Comparison of ENCODE assay signal across 17 cellular contexts in the genomic region with DNA sequence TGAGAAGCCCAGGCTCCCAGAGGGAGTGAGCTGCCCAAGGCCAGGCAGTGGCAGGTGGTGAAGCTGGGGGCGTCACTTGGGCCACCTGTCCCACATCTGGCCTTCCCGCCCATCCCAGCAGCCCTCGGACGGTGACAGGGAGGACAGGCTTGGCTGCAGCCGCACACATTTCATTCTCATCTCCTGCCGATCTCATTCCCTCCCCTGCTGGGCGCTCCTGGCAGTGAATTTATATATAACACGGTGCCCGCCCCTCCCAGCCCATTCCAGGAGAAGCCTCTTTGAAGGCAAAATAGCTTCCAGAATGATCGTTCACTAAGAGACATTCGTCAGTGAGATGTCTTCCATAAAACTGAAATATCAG.
DNase-seq lines count a peak whose midpoint lies in the region; ATAC-seq and TF ChIP-seq lines count a peak whose summit lies in the region.
"Had no signal": no experiment of that assay in that cellular context is flagged by ENCODE, and none has a peak within 500 bp of the region (broad histone marks: within the 10 kb centered on the region; RNA-seq: fewer than 3 reads in every experiment).

No MANE protein-coding gene starts in this region.

- H3K4me1 ChIP-seq in foreskin keratinocyte = no peaks in the 10 kb centered on the region

- H3K36me3 Mint-ChIP-seq in activated CD8-positive, alpha-beta T cell treated with anti-CD3 and anti-CD28 coated beads, Interleukin-2, amount 10 ng/mL, durations not matched to agents 7 days and 5 days (ENCODE audit: low read depth) = no peaks in the 10 kb centered on the region
- H3K36me3 Mint-ChIP-seq in activated CD8-positive, alpha-beta T cell treated with anti-CD3 and anti-CD28 coated beads for 36 hours (ENCODE audit: low read depth) = no peaks in the 10 kb centered on the region
- no peaks in the 10 kb centered on the region for H3K36me3 Mint-ChIP-seq in osteocyte (ENCODE audit: unreplicated experiment)
- no peaks in the 10 kb centered on the region for H3K36me3 Mint-ChIP-seq in activated T-helper 1 cell treated with anti-CD3 and anti-CD28 coated beads, Interleukin-12 subunit alpha, Interleukin-12 subunit beta, Interleukin-2, Interleukin-4 antibody, amounts not matched to agents 30 ng/mL and 10 ng/mL and 1 ng/mL, durations not matched to agents 14 hours and 24 hours and 36 hours (ENCODE audit: low read depth)
- H3K36me3 Mint-ChIP-seq: CD8-positive, alpha-beta memory T cell had no signal

- H3K4me3 Mint-ChIP-seq in activated CD8-positive, alpha-beta T cell treated with anti-CD3 and anti-CD28 coated beads, Interleukin-2, amount 10 ng/mL, durations not matched to agents 7 days and 5 days = no peak overlapping the region
- H3K4me3 Mint-ChIP-seq in activated CD8-positive, alpha-beta T cell treated with anti-CD3 and anti-CD28 coated beads for 36 hours = no peak overlapping the region
- H3K4me3 Mint-ChIP-seq in osteocyte (ENCODE audit: unreplicated experiment) = no peak overlapping the region
- H3K4me3 Mint-ChIP-seq in activated T-helper 1 cell treated with anti-CD3 and anti-CD28 coated beads, Interleukin-12 subunit alpha, Interleukin-12 subunit beta, Interleukin-2, Interleukin-4 antibody, amounts not matched to agents 30 ng/mL and 10 ng/mL and 1 ng/mL, durations not matched to agents 14 hours and 24 hours and 36 hours = no peak overlapping the region
- H3K4me3 Mint-ChIP-seq: CD8-positive, alpha-beta memory T cell had no signal

- H3K9me3 Mint-ChIP-seq in activated CD8-positive, alpha-beta T cell treated with anti-CD3 and anti-CD28 coated beads, Interleukin-2, amount 10 ng/mL, durations not matched to agents 7 days and 5 days (ENCODE audit: insufficient read depth) = no peaks in the 10 kb centered on the region
- no peaks in the 10 kb centered on the region for H3K9me3 Mint-ChIP-seq in activated CD8-positive, alpha-beta T cell treated with anti-CD3 and anti-CD28 coated beads for 36 hours
- H3K9me3 Mint-ChIP-seq in osteocyte (ENCODE audit: unreplicated experiment) = peaks cover 15% of the 10 kb centered on the region
- H3K9me3 Mint-ChIP-seq in activated T-helper 1 cell treated with anti-CD3 and anti-CD28 coated beads, Interleukin-12 subunit alpha, Interleukin-12 subunit beta, Interleukin-2, Interleukin-4 antibody, amounts not matched to agents 30 ng/mL and 10 ng/mL and 1 ng/mL, durations not matched to agents 14 hours and 24 hours and 36 hours = no peaks in the 10 kb centered on the region

- no peak for ATAC-seq in activated CD8-positive, alpha-beta T cell treated with anti-CD3 and anti-CD28 coated beads, Interleukin-2, amount 10 ng/mL, durations not matched to agents 7 days and 5 days
- no peak for ATAC-seq in activated CD8-positive, alpha-beta T cell treated with anti-CD3 and anti-CD28 coated beads for 36 hours
- no peak for ATAC-seq in foreskin keratinocyte

- in situ Hi-C loops in GM13976 (cut with MboI; ENCODE audit: low sequenced_read_pairs, unreplicated experiment) = no loop called here

- intact Hi-C loops in activated CD8-positive, alpha-beta T cell treated with anti-CD3 and anti-CD28 coated beads for 36 hours (cut with micrococcal nuclease) = no loop called here
- intact Hi-C loops in activated T-helper 1 cell treated with anti-CD3 and anti-CD28 coated beads, Interleukin-12 subunit alpha, Interleukin-12 subunit beta, Interleukin-2, Interleukin-4 antibody, amounts not matched to agents 30 ng/mL and 10 ng/mL and 1 ng/mL, durations not matched to agents 14 hours and 24 hours and 36 hours (cut with micrococcal nuclease) = no loop called here

- POLR2A ChIA-PET in activated CD8-positive, alpha-beta T cell treated with anti-CD3 and anti-CD28 coated beads, Interleukin-2, amount 10 ng/mL, durations not matched to agents 7 days and 5 days (lab: Charles Lee) = no interaction called here
- POLR2A ChIA-PET in activated CD8-positive, alpha-beta T cell treated with anti-CD3 and anti-CD28 coated beads for 36 hours (lab: Charles Lee) = no interaction called here

- no peak overlapping the region for H3K27ac Mint-ChIP-seq in activated CD8-positive, alpha-beta T cell treated with anti-CD3 and anti-CD28 coated beads, Interleukin-2, amount 10 ng/mL, durations not matched to agents 7 days and 5 days
- H3K27ac Mint-ChIP-seq in activated CD8-positive, alpha-beta T cell treated with anti-CD3 and anti-CD28 coated beads for 36 hours = no peak overlapping the region
- no peak overlapping the region for H3K27ac Mint-ChIP-seq in osteocyte (ENCODE audit: unreplicated experiment)
- H3K27ac Mint-ChIP-seq in activated T-helper 1 cell treated with anti-CD3 and anti-CD28 coated beads, Interleukin-12 subunit alpha, Interleukin-12 subunit beta, Interleukin-2, Interleukin-4 antibody, amounts not matched to agents 30 ng/mL and 10 ng/mL and 1 ng/mL, durations not matched to agents 14 hours and 24 hours and 36 hours = no peak overlapping the region
- H3K27ac Mint-ChIP-seq: CD8-positive, alpha-beta memory T cell had no signal

- TF ChIP-seq CTCF in activated CD8-positive, alpha-beta T cell treated with anti-CD3 and anti-CD28 coated beads for 36 hours (IDR thresholded peaks at IDR 0.05) = no peak
- TF ChIP-seq CTCF in GM13976 (IDR thresholded peaks at IDR 0.05; ENCODE audit: borderline replicate concordance, control extremely low read depth, extremely low read depth, insufficient read depth, missing control alignments) = no peak
- TF ChIP-seq CTCF in osteocyte (IDR thresholded peaks at IDR 0.05) = no peak
- no peak for TF ChIP-seq CTCF in foreskin keratinocyte (conservative IDR thresholded peaks at IDR 0.05)

- no peaks in the 10 kb centered on the region for H3K27me3 Mint-ChIP-seq in activated CD8-positive, alpha-beta T cell treated with anti-CD3 and anti-CD28 coated beads, Interleukin-2, amount 10 ng/mL, durations not matched to agents 7 days and 5 days (ENCODE audit: low read depth)
- H3K27me3 Mint-ChIP-seq in activated CD8-positive, alpha-beta T cell treated with anti-CD3 and anti-CD28 coated beads for 36 hours = peaks cover 4% of the 10 kb centered on the region
- no peaks in the 10 kb centered on the region for H3K27me3 Mint-ChIP-seq in osteocyte (ENCODE audit: unreplicated experiment)
- no peaks in the 10 kb centered on the region for H3K27me3 Mint-ChIP-seq in activated T-helper 1 cell treated with anti-CD3 and anti-CD28 coated beads, Interleukin-12 subunit alpha, Interleukin-12 subunit beta, Interleukin-2, Interleukin-4 antibody, amounts not matched to agents 30 ng/mL and 10 ng/mL and 1 ng/mL, durations not matched to agents 14 hours and 24 hours and 36 hours (ENCODE audit: insufficient read depth)

- no peaks in the 10 kb centered on the region for H3K27me3 ChIP-seq in foreskin keratinocyte

- CTCF ChIA-PET in activated CD8-positive, alpha-beta T cell treated with anti-CD3 and anti-CD28 coated beads, Interleukin-2, amount 10 ng/mL, durations not matched to agents 7 days and 5 days (lab: Charles Lee) = no interaction called here
- CTCF ChIA-PET in activated CD8-positive, alpha-beta T cell treated with anti-CD3 and anti-CD28 coated beads for 36 hours (lab: Charles Lee) = no interaction called here

- H3K27ac ChIP-seq in foreskin keratinocyte = no peak overlapping the region

- no peaks in the 10 kb centered on the region for H3K4me1 Mint-ChIP-seq in activated CD8-positive, alpha-beta T cell treated with anti-CD3 and anti-CD28 coated beads, Interleukin-2, amount 10 ng/mL, durations not matched to agents 7 days and 5 days (ENCODE audit: low read depth)
- H3K4me1 Mint-ChIP-seq in activated CD8-positive, alpha-beta T cell treated with anti-CD3 and anti-CD28 coated beads for 36 hours (ENCODE audit: low read depth) = no peaks in the 10 kb centered on the region
- H3K4me1 Mint-ChIP-seq in osteocyte (ENCODE audit: unreplicated experiment) = no peaks in the 10 kb centered on the region
- H3K4me1 Mint-ChIP-seq in activated T-helper 1 cell treated with anti-CD3 and anti-CD28 coated beads, Interleukin-12 subunit alpha, Interleukin-12 subunit beta, Interleukin-2, Interleukin-4 antibody, amounts not matched to agents 30 ng/mL and 10 ng/mL and 1 ng/mL, durations not matched to agents 14 hours and 24 hours and 36 hours (ENCODE audit: low read depth) = no peaks in the 10 kb centered on the region
- H3K4me1 Mint-ChIP-seq: CD8-positive, alpha-beta memory T cell had no signal

- peak; percentile 5 for DNase-seq in activated CD8-positive, alpha-beta T cell treated with anti-CD3 and anti-CD28 coated beads, Interleukin-2, amount 10 ng/mL, durations not matched to agents 7 days and 5 days
- DNase-seq in activated CD8-positive, alpha-beta T cell treated with anti-CD3 and anti-CD28 coated beads for 36 hours = no peak
- DNase-seq in GM13976 (ENCODE audit: low spot score) (peak; percentile 6), cerebellar cortex (ENCODE audit: low spot score) (peak; percentile 16), osteocyte (ENCODE audit: extremely low spot score, unreplicated experiment) (peak; percentile 70), NCI-H2196 treated with DMSO at 0.1 percent for 48 hours (lab: John Stamatoyannopoulos, UW; ENCODE audit: unreplicated experiment) (no peak), foreskin keratinocyte (no peak)
- no peak for DNase-seq in activated T-helper 1 cell treated with anti-CD3 and anti-CD28 coated beads, Interleukin-12 subunit alpha, Interleukin-12 subunit beta, Interleukin-2, Interleukin-4 antibody, amounts not matched to agents 30 ng/mL and 10 ng/mL and 1 ng/mL, durations not matched to agents 14 hours and 24 hours and 36 hours (ENCODE audit: low spot score)
- DNase-seq: C1 segment of cervical spinal cord; CD8-positive, alpha-beta memory T cell; DMS79 treated with DMSO at 0.1 percent for 48 hours; NCI-H1105; NCI-H187 treated with DMSO at 0.1 percent for 48 hours; NCI-H446 treated with DMSO at 0.1 percent for 48 hours; NCI-H774; SHP77; SK-N-SH had no signal

Comparison
In these comparisons a context has a peak if more than half of its experiments do, and no peak if none do; other contexts are left out.
1. DNase-seq: peak in activated CD8-positive, alpha-beta T cell treated with anti-CD3 and anti-CD28 coated beads, Interleukin-2, amount 10 ng/mL, durations not matched to agents 7 days and 5 days (single experiment), GM13976 (single experiment), cerebellar cortex (single experiment) and osteocyte (single experiment); none in activated CD8-positive, alpha-beta T cell treated with anti-CD3 and anti-CD28 coated beads for 36 hours (single experiment), NCI-H2196 treated with DMSO at 0.1 percent for 48 hours (single experiment), foreskin keratinocyte (0 of 2) and activated T-helper 1 cell treated with anti-CD3 and anti-CD28 coated beads, Interleukin-12 subunit alpha, Interleukin-12 subunit beta, Interleukin-2, Interleukin-4 antibody, amounts not matched to agents 30 ng/mL and 10 ng/mL and 1 ng/mL, durations not matched to agents 14 hours and 24 hours and 36 hours (single experiment).